Comparison of ENCODE assay signal across 15 cellular contexts in the genomic region with DNA sequence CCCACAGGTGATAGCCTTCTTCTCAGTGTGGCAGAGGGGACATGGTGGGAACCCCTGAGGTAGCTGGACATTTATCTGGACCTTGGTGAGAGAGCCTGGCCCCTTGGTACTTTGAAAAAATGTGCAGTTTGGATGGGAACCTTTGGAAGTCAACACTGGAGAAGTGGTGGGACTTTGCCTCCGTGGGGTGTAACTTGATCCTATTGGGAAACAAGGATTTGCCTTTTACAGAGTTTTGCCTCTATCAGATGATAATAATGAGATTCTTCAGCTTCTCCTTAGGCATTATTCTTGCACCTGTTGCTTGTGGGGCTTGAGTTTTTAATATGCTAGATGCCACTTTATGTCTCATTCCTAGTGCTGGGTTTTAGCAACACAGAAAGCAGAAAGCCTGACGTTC.
"Had no signal": no experiment of that assay in that cellular context is flagged by ENCODE, and none has a peak within 500 bp of the region (broad histone marks: within the 10 kb centered on the region; RNA-seq: fewer than 3 reads in every experiment).

No MANE protein-coding gene starts in this region.

- H3K36me3 ChIP-seq: MG63 had no signal

- ATAC-seq: Panc1, PC-3, SK-N-SH treated with all-trans-retinoic acid at 6 μM for 48 hours had no signal

- H3K27me3 ChIP-seq: MG63 had no signal

- H3K9me3 ChIP-seq: MG63 had no signal

- DNase-seq: IMR-90; Karpas-422; KG1; MG63; NCI-H1092; NCI-H1694 treated with DMSO at 0.1 percent for 48 hours; NCI-H2227 treated with DMSO at 0.1 percent for 48 hours; NCI-H524; NCI-H526 treated with DMSO at 0.1 percent for 48 hours; NK-92 treated with Interleukin-12 subunit alpha and Interleukin-12 subunit beta, amount 100 ng/mL, for 24 hours; PC-3; SHP77 had no signal

- H3K27ac ChIP-seq: RWPE1 had no signal

- H3K4me3 ChIP-seq: MG63 had no signal
